Comparison of ENCODE assay signal across 1 cellular context in genomic region chr14:55077155-55077554, GRCh38.
TF ChIP-seq lines count a peak whose summit lies in the region.

No MANE protein-coding gene starts in this region.

TF ChIP-seq in HCT116, 20 proteins besides CTCF, POLR2A, EP300 and RAD21:
- TF ChIP-seq JUND (IDR thresholded peaks at IDR 0.05) (no peak), REST (IDR thresholded peaks at IDR 0.05; ENCODE audit: low read depth) (no peak), SRF (IDR thresholded peaks at IDR 0.05; ENCODE audit: low read depth) (no peak), ZNF274 (IDR thresholded peaks at IDR 0.05; ENCODE audit: low read depth, low read length) (no peak), ZFX (IDR thresholded peaks at IDR 0.05) (0 out of 2 replicates have a peak, but pooled peaks have one; percentile 22), MAX (IDR thresholded peaks at IDR 0.05) (no peak), CEBPB (IDR thresholded peaks at IDR 0.05; ENCODE audit: low read depth) (no peak; the same call in 1 of the 2 replicates), CBX3 (IDR thresholded peaks at IDR 0.05; ENCODE audit: low read depth) (no peak)
TF ChIP-seq in HCT116: peak in this region for 1.
